8 cellular contexts compared by ENCODE assay signal in the genomic region with DNA sequence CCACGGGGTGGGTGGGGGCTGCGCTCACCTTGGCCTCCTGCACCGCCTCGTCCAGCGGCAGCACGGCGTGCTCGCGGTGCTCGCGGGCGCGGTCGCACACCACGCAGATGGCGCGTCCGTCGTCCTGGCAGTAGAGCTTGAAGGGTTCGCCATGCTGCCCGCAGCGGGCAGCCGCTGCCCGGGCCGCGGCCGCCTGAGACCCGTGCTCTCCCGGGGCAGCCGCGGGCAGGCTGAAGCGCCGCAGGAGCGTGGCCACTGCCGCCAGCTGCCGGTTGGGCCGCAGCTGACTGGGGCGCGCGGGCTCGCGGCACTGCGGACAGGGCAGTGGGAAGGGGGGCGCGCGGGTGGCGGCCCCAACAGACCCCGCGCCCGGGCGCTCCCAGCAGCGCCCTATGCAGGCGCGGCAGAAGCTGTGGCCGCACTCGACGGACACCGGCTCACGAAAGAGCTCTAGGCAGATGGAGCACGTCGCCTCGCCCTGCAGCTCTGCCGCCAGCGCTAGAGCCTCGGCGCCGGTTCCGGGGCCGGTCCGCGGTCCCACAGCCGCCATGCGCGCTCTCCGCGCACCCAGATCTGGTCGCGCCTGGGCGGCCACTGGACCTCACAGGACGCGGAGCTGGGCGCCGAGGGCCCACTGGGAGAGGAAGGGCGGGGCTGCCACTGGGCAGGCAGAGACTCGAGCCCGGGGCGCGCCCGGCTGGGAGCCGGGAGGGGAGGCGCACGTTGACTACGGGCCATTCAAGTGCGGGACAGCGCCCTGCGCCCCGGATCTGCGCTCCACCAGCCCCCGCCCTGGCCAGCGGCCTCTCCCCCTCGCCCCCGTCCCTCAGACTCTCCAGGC. TPM values are rescaled to one million over a fixed set of nuclear protein-coding genes. Genes with fewer than 3 reads are reported as not detected.
DNase-seq lines count a peak whose midpoint lies in the region; ATAC-seq, FAIRE-seq and TF ChIP-seq lines count a peak whose summit lies in the region.

A gene (minus strand): TSS at position 636 of the 841 bp plus-strand sequence. CDS start 86 bp downstream, at position 550.

- no peaks in the 10 kb centered on the region for H4K20me1 ChIP-seq in keratinocyte (ENCODE audit: control insufficient read depth, extremely low read depth, insufficient read depth, low read length)

- no peaks in the 10 kb centered on the region for H3K36me3 ChIP-seq in HUES6 (ENCODE audit: control insufficient read depth, insufficient read depth, low read length)
- H3K36me3 ChIP-seq in keratinocyte (ENCODE audit: control insufficient read depth in 2 of 2, extremely low read depth in 1 of 2, insufficient read depth in 2 of 2, low read length in 2 of 2): peaks cover 2 to 10% of the 10 kb centered on the region in 2 experiments

- H3K4me1 ChIP-seq in HUES6 (ENCODE audit: control insufficient read depth, insufficient read depth, low read length) (peaks cover 23% of the 10 kb centered on the region), keratinocyte (ENCODE audit: control insufficient read depth, extremely low read depth, insufficient read depth, low read length) (peaks cover 19% of the 10 kb centered on the region)

- no peak for FAIRE-seq in keratinocyte (lab: Jason Lieb, UNC)

- in situ Hi-C loops in ACHN (cut with HindIII; ENCODE audit: low pct_ligation_motif_present, low pct_unique_long_range_greater_than_20kb, low sequenced_read_pairs) (no loop called here), astrocyte of the spinal cord (cut with HindIII; ENCODE audit: low sequenced_read_pairs) (no loop called here)

- DNase-seq in ACHN (peak; percentile 64), astrocyte of the spinal cord (ENCODE audit: low read depth, low spot score) (peak; percentile 25), keratinocyte (ENCODE audit: low read depth, low spot score) (no peak), globus pallidus (ENCODE audit: low spot score) (no peak), NCI-H1105 (lab: John Stamatoyannopoulos, UW) (no peak), NCI-H345 (lab: John Stamatoyannopoulos, UW) (no peak)
- peak; percentile 58 for DNase-seq in stimulated activated naive CD8-positive, alpha-beta T cell treated with anti-CD3 and anti-CD28 coated beads, Interleukin-15, Interleukin-2, amounts not matched to agents 100 U/mL and 50 U/mL, for 24 hours

- H3K27me3 ChIP-seq in HUES6 (ENCODE audit: control insufficient read depth, insufficient read depth, low read length): peaks cover 66% of the 10 kb centered on the region
- H3K27me3 ChIP-seq in keratinocyte (ENCODE audit: control insufficient read depth, extremely low read depth, insufficient read depth, low read length): no peaks in the 10 kb centered on the region

- H3K27ac ChIP-seq in HUES6 (ENCODE audit: low read depth, low read length) (no peak within 1 kb of the TSS), keratinocyte (ENCODE audit: control insufficient read depth, insufficient read depth, low read length) (peak within 1 kb of the TSS; percentile 31)

- H2AFZ ChIP-seq in keratinocyte (ENCODE audit: control insufficient read depth, low read length): peak within 1 kb of the TSS; percentile 70

- dilution Hi-C loops in keratinocyte (cut with MboI; ENCODE audit: extremely low pct_ligation_motif_present, low sequenced_read_pairs): no loop called here

- TF ChIP-seq CTCF in astrocyte of the spinal cord (IDR thresholded peaks at IDR 0.05; ENCODE audit: low read depth, low read length): no peak
- no peak for TF ChIP-seq CTCF in keratinocyte (optimal IDR thresholded peaks at IDR 0.05 in 1 of 3, IDR thresholded peaks at IDR 0.05 in 1 of 3, conservative IDR thresholded peaks at IDR 0.05 in 1 of 3; ENCODE audit: extremely low read depth in 1 of 3, insufficient read depth in 2 of 3, low read length in 3 of 3)

- no peaks in the 10 kb centered on the region for H3K9me1 ChIP-seq in keratinocyte (ENCODE audit: control insufficient read depth, extremely low read depth, insufficient read depth, low read length)

- H3K9me3 ChIP-seq in HUES6 (ENCODE audit: control insufficient read depth, insufficient read depth, low read depth, low read length) (no peaks in the 10 kb centered on the region), keratinocyte (ENCODE audit: control insufficient read depth, low read depth, low read length) (no peaks in the 10 kb centered on the region)

- H3K4me2 ChIP-seq in keratinocyte (ENCODE audit: control insufficient read depth, extremely low read depth, insufficient read depth, low read depth, low read length): peak within 1 kb of the TSS; percentile 83

- H3K9ac ChIP-seq in HUES6 (ENCODE audit: low read length) (peak within 1 kb of the TSS; percentile 42), keratinocyte (ENCODE audit: control insufficient read depth, extremely low read depth, insufficient read depth, low read length) (peak within 1 kb of the TSS; percentile 63)

- H3K79me2 ChIP-seq in keratinocyte (ENCODE audit: control insufficient read depth, insufficient read depth, low read length): peaks cover 4% of the 10 kb centered on the region

- H3K4me3 ChIP-seq in HUES6 (ENCODE audit: low read depth, low read length) (peak within 1 kb of the TSS; percentile 80), astrocyte of the spinal cord (ENCODE audit: low read depth, low read length) (peak within 1 kb of the TSS; percentile 65), keratinocyte (ENCODE audit: control insufficient read depth in 2 of 3, extremely low read depth in 1 of 3, insufficient read depth in 2 of 3, low read depth in 1 of 3, low read length in 3 of 3) (peak within 1 kb of the TSS; percentile 71 to 87 (median 85))

- no peak for ATAC-seq in stimulated activated naive CD8-positive, alpha-beta T cell treated with anti-CD3 and anti-CD28 coated beads, Interleukin-15, Interleukin-2, amounts not matched to agents 100 U/mL and 50 U/mL, for 24 hours

RNA-seq across cellular contexts. Expression of the gene that starts here (rescaled TPM):
- 21.7 to 27.6 TPM (median 22.4 TPM) in 3 replicates for polyA plus RNA-seq in keratinocyte
- 8.8 TPM for polyA plus RNA-seq in keratinocyte (2011; ENCODE audit: low read depth)
- polyA plus RNA-seq in keratinocyte (2011; cell fraction: cytosol; rRNA removed): 20.1 and 22.0 TPM in 2 replicates
- 28.5 and 29.7 TPM in 2 replicates for polyA plus RNA-seq in keratinocyte (2011; cell fraction: nucleus; rRNA removed)
- 16.7 and 25.6 TPM in 2 replicates for polyA plus RNA-seq in keratinocyte (2012; ENCODE audit: low replicate concordance)
- polyA minus RNA-seq in keratinocyte: 7.2 to 10.6 TPM (median 8.1 TPM) in 3 replicates
- polyA minus RNA-seq in keratinocyte (2011; cell fraction: cytosol; rRNA and poly(A)+ RNA removed): 15.7 TPM
- polyA minus RNA-seq in keratinocyte (2011; cell fraction: nucleus; rRNA and poly(A)+ RNA removed): 7.7 and 9.9 TPM in 2 replicates

Comparison
In these comparisons a context has a peak if more than half of its experiments do, and no peak if none do; other contexts are left out.
1. DNase-seq: peak in ACHN (single experiment), astrocyte of the spinal cord (single experiment) and stimulated activated naive CD8-positive, alpha-beta T cell treated with anti-CD3 and anti-CD28 coated beads, Interleukin-15, Interleukin-2, amounts not matched to agents 100 U/mL and 50 U/mL, for 24 hours (single experiment); none in keratinocyte (single experiment), globus pallidus (single experiment), NCI-H1105 (single experiment) and NCI-H345 (single experiment).
2. Peak in every context shown above with its lines, with median percentiles within 50 percentile points of each other: H3K4me3 ChIP-seq.